ENCODE assay signal across 1 cellular context in genomic region chr1:33056426-33056825, GRCh38.
TF ChIP-seq lines count a peak whose summit lies in the region.

No MANE protein-coding gene starts in this region.

TF ChIP-seq in HepG2, 621 proteins besides CTCF, POLR2A, EP300 and RAD21:
- TF ChIP-seq ZNF770 (CRISPR knock-in tag; IDR thresholded peaks at IDR 0.05), result 0 out of 2 replicates have a peak, but pooled peaks have one; percentile 21
- no peak for TF ChIP-seq ZNF614 (CRISPR knock-in tag; IDR thresholded peaks at IDR 0.05; ENCODE audit: borderline replicate concordance)
- TF ChIP-seq STAT5B (CRISPR knock-in tag; IDR thresholded peaks at IDR 0.05), result no peak
- TF ChIP-seq TFDP2 (CRISPR knock-in tag; IDR thresholded peaks at IDR 0.05), result no peak
TF ChIP-seq in HepG2: peak in this region for 1.
